Comparison of ENCODE assay signal across 8 cellular contexts in the genomic region with DNA sequence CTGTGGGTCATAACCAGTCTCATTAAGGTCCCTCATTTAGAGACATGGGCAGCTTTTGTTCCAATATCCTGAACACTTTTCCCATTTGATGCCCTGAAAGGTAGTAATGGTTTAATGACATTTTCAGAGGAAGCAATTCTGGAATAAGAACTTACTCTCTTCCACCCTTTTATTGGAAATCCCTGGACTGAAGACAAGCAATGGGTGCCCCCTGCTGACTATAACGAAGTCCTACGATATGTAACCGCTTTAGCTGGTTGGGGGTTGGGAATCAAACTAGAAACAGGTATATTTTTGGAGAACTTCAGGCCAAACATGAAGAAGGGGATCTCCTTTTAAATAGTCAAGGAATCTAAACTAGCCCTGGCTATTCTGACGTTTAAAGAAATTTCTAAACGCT. TPM values are rescaled to one million over a fixed set of nuclear protein-coding genes. Genes with fewer than 3 reads are reported as not detected.
A peak's percentile ranks its signal among the peaks of the same experiment; 100 is the strongest.
DNase-seq lines count a peak whose midpoint lies in the region; ATAC-seq, FAIRE-seq and TF ChIP-seq lines count a peak whose summit lies in the region.

No MANE protein-coding gene starts in this region.

- no peak for FAIRE-seq in bronchial epithelial cell (lab: Jason Lieb, UNC)

- peaks cover 8% of the 10 kb centered on the region for H3K4me1 Mint-ChIP-seq in activated CD4-positive, alpha-beta T cell treated with anti-CD3 and anti-CD28 coated beads, Interleukin-2, amount 10 ng/mL, durations not matched to agents 24 days and 14 days

- peaks cover 56% of the 10 kb centered on the region for H3K36me3 Mint-ChIP-seq in activated CD4-positive, alpha-beta T cell treated with anti-CD3 and anti-CD28 coated beads, Interleukin-2, amount 10 ng/mL, durations not matched to agents 24 days and 14 days (ENCODE audit: low read depth)

- H3K4me3 Mint-ChIP-seq in activated CD4-positive, alpha-beta T cell treated with anti-CD3 and anti-CD28 coated beads, Interleukin-2, amount 10 ng/mL, durations not matched to agents 24 days and 14 days, result no peak overlapping the region

- H3K9me3 ChIP-seq in right lobe of liver, result no peaks in the 10 kb centered on the region

- ATAC-seq in right lobe of liver, result peak; percentile 57 to 67 (median 62)

- TF ChIP-seq POLR2A in right lobe of liver (IDR thresholded peaks at IDR 0.05), result no peak

- TF ChIP-seq CTCF in bronchial epithelial cell (IDR thresholded peaks at IDR 0.05; ENCODE audit: insufficient read depth, low read length, severe bottlenecking) (peak; percentile 23), right lobe of liver (IDR thresholded peaks at IDR 0.05) (peak; percentile 35 to 60 (median 45))

- intact Hi-C loops in activated CD4-positive, alpha-beta T cell treated with anti-CD3 and anti-CD28 coated beads, Interleukin-2, amount 10 ng/mL, durations not matched to agents 24 days and 14 days (cut with micrococcal nuclease), result loop anchor here (1.0 kb wide), 1 partner anchor 59 kb away; no protein-coding TSS in a partner anchor
- intact Hi-C loops in right lobe of liver (cut with DNase I), result loop anchor here in 1 of 2 donors (10.0 kb wide), 1 partner anchor 52 kb away; a partner anchor contains a TSS

- DNase-seq in activated CD4-positive, alpha-beta T cell treated with anti-CD3 and anti-CD28 coated beads, Interleukin-2, amount 10 ng/mL, durations not matched to agents 24 days and 14 days, result peak; percentile 73
- DNase-seq in activated CD4-positive, alpha-beta T cell treated with anti-CD3 and anti-CD28 coated beads, Interleukin-2, amount 50 U/mL, for 4 hours, result no peak
- DNase-seq in NCI-H1694 (lab: John Stamatoyannopoulos, UW) (peak; percentile 33), bronchial epithelial cell (ENCODE audit: low read depth) (peak; percentile 36), right lobe of liver (no peak), NCI-H1092 (lab: John Stamatoyannopoulos, UW) (no peak), GM19240 (ENCODE audit: insufficient read length, low spot score) (no peak)
- no peak for DNase-seq in activated effector memory CD4-positive, alpha-beta T cell treated with anti-CD3 and anti-CD28 coated beads, Interleukin-2, amount 50 U/mL, for 16 hours

- H3K36me3 ChIP-seq in bronchial epithelial cell (ENCODE audit: control insufficient read depth, insufficient read depth, low read length) (peaks cover 7% of the 10 kb centered on the region), right lobe of liver (peaks cover 5 to 77% (median 37%) of the 10 kb centered on the region in 4 donors)

- H3K27ac Mint-ChIP-seq in activated CD4-positive, alpha-beta T cell treated with anti-CD3 and anti-CD28 coated beads, Interleukin-2, amount 10 ng/mL, durations not matched to agents 24 days and 14 days, result peak overlapping the region; percentile 26

- no peaks in the 10 kb centered on the region for H3K27me3 Mint-ChIP-seq in activated CD4-positive, alpha-beta T cell treated with anti-CD3 and anti-CD28 coated beads, Interleukin-2, amount 10 ng/mL, durations not matched to agents 24 days and 14 days

- H3K27me3 ChIP-seq in bronchial epithelial cell (ENCODE audit: control insufficient read depth, insufficient read depth, low read length) (no peaks in the 10 kb centered on the region), right lobe of liver (no peaks in the 10 kb centered on the region)

- H3K4me1 ChIP-seq in right lobe of liver, result no peaks in the 10 kb centered on the region

- H3K4me3 ChIP-seq in bronchial epithelial cell (ENCODE audit: low read depth, low read length) (no peak overlapping the region), right lobe of liver (no peak overlapping the region)

- H3K9me3 Mint-ChIP-seq in activated CD4-positive, alpha-beta T cell treated with anti-CD3 and anti-CD28 coated beads, Interleukin-2, amount 10 ng/mL, durations not matched to agents 24 days and 14 days, result no peaks in the 10 kb centered on the region

- H3K27ac ChIP-seq in right lobe of liver, result no peak overlapping the region

- 59% methylated on average over 2 of the region's 5 CpGs for WGBS in right lobe of liver (ENCODE audit: insufficient coverage, low coverage, low lambda C conversion rate, missing lambda C conversion rate)

RNA-seq across cellular contexts. Expression of a gene that starts 20.5 kb away (rescaled TPM):
- 76.6 and 81.6 TPM in 2 replicates for total RNA-seq in activated CD4-positive, alpha-beta T cell treated with anti-CD3 and anti-CD28 coated beads, Interleukin-2, amount 10 ng/mL, durations not matched to agents 24 days and 14 days
- total RNA-seq in bronchial epithelial cell, result 68.7 and 111 TPM in 2 replicates
- total RNA-seq in right lobe of liver, result 10 to 100 TPM; 11.3 to 22.3 (median 17.0) TPM

RNA-seq across cellular contexts. Expression of a gene that starts 20.8 kb away (rescaled TPM):
- total RNA-seq in activated CD4-positive, alpha-beta T cell treated with anti-CD3 and anti-CD28 coated beads, Interleukin-2, amount 10 ng/mL, durations not matched to agents 24 days and 14 days, result 49.8 and 55.8 TPM in 2 replicates
- 46.1 and 52.0 TPM in 2 replicates for total RNA-seq in bronchial epithelial cell
- 10 to 100 TPM; 20.2 to 35.4 (median 24.9) TPM for total RNA-seq in right lobe of liver

RNA-seq across cellular contexts. Expression of a gene that starts 32.3 kb away (rescaled TPM):
- 39.8 and 42.0 TPM in 2 replicates for total RNA-seq in activated CD4-positive, alpha-beta T cell treated with anti-CD3 and anti-CD28 coated beads, Interleukin-2, amount 10 ng/mL, durations not matched to agents 24 days and 14 days
- total RNA-seq in bronchial epithelial cell (34.3 and 38.4 TPM in 2 replicates), right lobe of liver (10 to 100 TPM; 11.8 to 17.2 (median 13.1) TPM)

RNA-seq across cellular contexts. Expression of a gene that starts 45.7 kb away (rescaled TPM):
- not detected in 2 replicates for total RNA-seq in activated CD4-positive, alpha-beta T cell treated with anti-CD3 and anti-CD28 coated beads, Interleukin-2, amount 10 ng/mL, durations not matched to agents 24 days and 14 days
- 0.13 and 0.53 TPM in 2 replicates for total RNA-seq in bronchial epithelial cell
- total RNA-seq in right lobe of liver, result 1 to 10 TPM; 1.3 to 5.0 (median 1.9) TPM

RNA-seq across cellular contexts. Expression of a gene that starts 54.1 kb away (rescaled TPM):
- 14.3 and 15.1 TPM in 2 replicates for total RNA-seq in activated CD4-positive, alpha-beta T cell treated with anti-CD3 and anti-CD28 coated beads, Interleukin-2, amount 10 ng/mL, durations not matched to agents 24 days and 14 days
- total RNA-seq in bronchial epithelial cell, result 0.13 and 0.26 TPM in 2 replicates
- under 1 TPM; 0.25 to 0.95 (median 0.54) TPM for total RNA-seq in right lobe of liver

Comparison
In these comparisons a context has a peak if more than half of its experiments do, and no peak if none do; other contexts are left out.
1. DNase-seq: peak in activated CD4-positive, alpha-beta T cell treated with anti-CD3 and anti-CD28 coated beads, Interleukin-2, amount 10 ng/mL, durations not matched to agents 24 days and 14 days (single experiment), NCI-H1694 (single experiment) and bronchial epithelial cell (single experiment); none in activated CD4-positive, alpha-beta T cell treated with anti-CD3 and anti-CD28 coated beads, Interleukin-2, amount 50 U/mL, for 4 hours (0 of 2), right lobe of liver (0 of 3), activated effector memory CD4-positive, alpha-beta T cell treated with anti-CD3 and anti-CD28 coated beads, Interleukin-2, amount 50 U/mL, for 16 hours (single experiment), NCI-H1092 (single experiment) and GM19240 (single experiment).